In the genomic region with DNA sequence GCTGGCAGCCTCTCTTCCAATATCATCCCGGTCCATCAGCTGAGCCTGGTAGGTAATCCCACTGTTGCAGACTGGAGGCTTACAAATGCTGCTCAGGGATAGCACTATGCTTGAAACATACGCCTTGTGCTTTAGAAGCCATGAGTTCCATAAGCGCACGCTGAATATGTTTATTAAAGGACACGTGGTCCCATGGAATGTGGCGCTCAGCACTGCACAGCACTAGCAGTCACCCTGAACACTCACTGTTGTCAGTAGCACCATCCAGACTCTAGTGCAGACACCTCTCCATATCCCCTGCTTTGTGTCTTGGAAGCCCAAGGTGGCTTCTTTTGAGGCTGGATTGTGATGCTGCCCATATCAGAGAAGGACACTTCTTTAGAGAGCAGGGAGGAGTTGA, we compare ENCODE assay signal across 1 cellular context.
TF ChIP-seq lines count a peak whose summit lies in the region.

No MANE protein-coding gene starts in this region.

TF ChIP-seq in H1, 55 proteins besides CTCF, POLR2A, EP300 and RAD21:
- TF ChIP-seq ZNF274 (IDR thresholded peaks at IDR 0.05; ENCODE audit: borderline replicate concordance, extremely low read depth, low read length) (no peak), SIRT6 (IDR thresholded peaks at IDR 0.05; ENCODE audit: low read length) (no peak), CHD1 (IDR thresholded peaks at IDR 0.05; ENCODE audit: low read depth, low read length) (no peak), TAF7 (optimal IDR thresholded peaks at IDR 0.05; ENCODE audit: borderline replicate concordance, low read depth, low read length) (no peak), BACH1 (IDR thresholded peaks at IDR 0.05; ENCODE audit: low read length) (no peak)
- TF ChIP-seq, protein P1, sequence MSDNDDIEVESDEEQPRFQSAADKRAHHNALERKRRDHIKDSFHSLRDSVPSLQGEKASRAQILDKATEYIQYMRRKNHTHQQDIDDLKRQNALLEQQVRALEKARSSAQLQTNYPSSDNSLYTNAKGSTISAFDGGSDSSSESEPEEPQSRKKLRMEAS (IDR thresholded peaks at IDR 0.05): no peak
